In genomic region chr2:172807011-172807410, GRCh38 we compare ENCODE assay signal across 18 cellular contexts.
A peak's percentile ranks its signal among the peaks of the same experiment; 100 is the strongest.
DNase-seq lines count a peak whose midpoint lies in the region; ATAC-seq and TF ChIP-seq lines count a peak whose summit lies in the region.
"Had no signal": no experiment of that assay in that cellular context is flagged by ENCODE, and none has a peak within 500 bp of the region (broad histone marks: within the 10 kb centered on the region; RNA-seq: fewer than 3 reads in every experiment).

No MANE protein-coding gene starts in this region.

- H4K20me1 ChIP-seq in hepatocyte (ENCODE audit: insufficient read depth, poor library complexity, severe bottlenecking): no peaks in the 10 kb centered on the region

- H3K27me3 ChIP-seq in hepatocyte: no peaks in the 10 kb centered on the region
- no peaks in the 10 kb centered on the region for H3K27me3 ChIP-seq in prostate gland (replicated peaks; ENCODE audit: insufficient read depth)
- H3K27me3 ChIP-seq in transverse colon: peaks cover 11% of the 10 kb centered on the region
- H3K27me3 ChIP-seq: ascending aorta, BE2C, tibial artery had no signal

- H3K9me3 ChIP-seq in hepatocyte (ENCODE audit: low read depth): no peaks in the 10 kb centered on the region
- H3K9me3 ChIP-seq in prostate gland: no peaks in the 10 kb centered on the region
- H3K9me3 ChIP-seq in transverse colon: peaks cover 0 to 7% of the 10 kb centered on the region in 2 donors
- H3K9me3 ChIP-seq: ascending aorta, BE2C had no signal

- in situ Hi-C loops in transverse colon (cut with MboI; ENCODE audit: low pct_ligation_motif_present in 1 of 4, low pct_unique_long_range_greater_than_20kb in 1 of 4, low sequenced_read_pairs in 3 of 4): loop anchor here (10.0 to 25.0 kb wide), 3 partner anchors 128 to 405 kb away; no protein-coding TSS in a partner anchor
- in situ Hi-C loops in GM13977 (cut with MboI; ENCODE audit: low pct_unique_long_range_greater_than_20kb, low sequenced_read_pairs, unreplicated experiment): no loop called here

- H3K9me2 ChIP-seq in hepatocyte (replicated peaks; ENCODE audit: insufficient read depth): no peaks in the 10 kb centered on the region

- no peaks in the 10 kb centered on the region for H3K79me2 ChIP-seq in hepatocyte

- TF ChIP-seq CTCF in hepatocyte (IDR thresholded peaks at IDR 0.05; ENCODE audit: poor library complexity): no peak
- no peak for TF ChIP-seq CTCF in prostate gland (IDR thresholded peaks at IDR 0.05)
- no peak for TF ChIP-seq CTCF in transverse colon (IDR thresholded peaks at IDR 0.05)
- TF ChIP-seq CTCF in GM13977 (IDR thresholded peaks at IDR 0.05; ENCODE audit: extremely low read depth, insufficient read depth, missing control alignments): no peak

- TF ChIP-seq EP300 in transverse colon (IDR thresholded peaks at IDR 0.05; ENCODE audit: low read depth): no peak

- TF ChIP-seq POLR2A in prostate gland (IDR thresholded peaks at IDR 0.05): no peak
- TF ChIP-seq POLR2A in transverse colon (IDR thresholded peaks at IDR 0.05): no peak

- intact Hi-C loops in prostate gland (cut with DNase I): no loop called here
- intact Hi-C loops in transverse colon (cut with DNase I; ENCODE audit: low total_unique reads): loop anchor here (5.0 to 10.0 kb wide), 2 partner anchors 58 to 125 kb away; no protein-coding TSS in a partner anchor
- intact Hi-C loops in posterior vena cava (cut with DNase I): loop anchor here in 1 of 2 donors (5.0 kb wide), 1 partner anchor 125 kb away; no protein-coding TSS in a partner anchor

- no peak for ATAC-seq in HG03025 (IDR thresholded peaks at IDR 0.05; ENCODE audit: low FRiP score, unreplicated experiment)

- H3K4me2 ChIP-seq in hepatocyte: peak overlapping the region; percentile 48

- DNase-seq in NCI-H1694 (lab: John Stamatoyannopoulos, UW) (peak; percentile 21), SK-N-DZ (ENCODE audit: low spot score) (peak; percentile 72), hepatocyte (ENCODE audit: low spot score) (peak; percentile 20), prostate gland (ENCODE audit: low spot score) (peak; percentile 49), transverse colon (no peak), GM13977 (ENCODE audit: low spot score) (no peak), posterior vena cava (ENCODE audit: low spot score) (no peak)
- DNase-seq: activated B cell treated with CpG ODN at 0.5 μM for 24 hours; activated effector memory CD4-positive, alpha-beta T cell treated with anti-CD3 and anti-CD28 coated beads, Interleukin-2, amount 50 U/mL, for 16 hours; BE2C; H9; kidney; tibial artery had no signal

- H3K4me1 ChIP-seq in hepatocyte (ENCODE audit: insufficient read depth) (peaks cover 3% of the 10 kb centered on the region), prostate gland (replicated peaks) (no peaks in the 10 kb centered on the region), transverse colon (peaks cover 0 to 7% (median 6%) of the 10 kb centered on the region in 4 donors)
- H3K4me1 ChIP-seq: ascending aorta, tibial artery had no signal

- no peak overlapping the region for H3K27ac ChIP-seq in hepatocyte
- H3K27ac ChIP-seq in prostate gland: no peak overlapping the region
- H3K27ac ChIP-seq in transverse colon: no peak overlapping the region
- H3K27ac ChIP-seq: ascending aorta, heart right ventricle, RWPE1, skin epidermis, tibial artery had no signal

- H3K4me3 ChIP-seq in hepatocyte (no peak overlapping the region), prostate gland (no peak overlapping the region), transverse colon (no peak overlapping the region)
- H3K4me3 ChIP-seq: ascending aorta, heart right ventricle, skin epidermis, tibial artery had no signal

- 62% methylated on average over 5 of the region's 5 CpGs for WGBS in hepatocyte (ENCODE audit: low lambda C conversion rate, missing lambda C conversion rate)
- WGBS in prostate gland: 19% methylated on average over 5 of the region's 5 CpGs
- 32 to 57% methylated on average over 3 to 5 of the region's 5 CpGs for WGBS in transverse colon (ENCODE audit: low coverage in 1 of 2), 2 donors

- H2AFZ ChIP-seq in hepatocyte: no peak overlapping the region

- H3K36me3 ChIP-seq in hepatocyte (replicated peaks; ENCODE audit: insufficient read depth, low read depth) (no peaks in the 10 kb centered on the region), prostate gland (no peaks in the 10 kb centered on the region), transverse colon (no peaks in the 10 kb centered on the region)
- H3K36me3 ChIP-seq: ascending aorta, BE2C, heart right ventricle, tibial artery had no signal

Comparison
In these comparisons a context has a peak if more than half of its experiments do, and no peak if none do; other contexts are left out.
1. DNase-seq: peak in NCI-H1694 (single experiment), SK-N-DZ (single experiment), hepatocyte (single experiment) and prostate gland (single experiment); none in transverse colon (single experiment), GM13977 (single experiment) and posterior vena cava (single experiment).